ENCODE assay signal across 14 cellular contexts in the genomic region with DNA sequence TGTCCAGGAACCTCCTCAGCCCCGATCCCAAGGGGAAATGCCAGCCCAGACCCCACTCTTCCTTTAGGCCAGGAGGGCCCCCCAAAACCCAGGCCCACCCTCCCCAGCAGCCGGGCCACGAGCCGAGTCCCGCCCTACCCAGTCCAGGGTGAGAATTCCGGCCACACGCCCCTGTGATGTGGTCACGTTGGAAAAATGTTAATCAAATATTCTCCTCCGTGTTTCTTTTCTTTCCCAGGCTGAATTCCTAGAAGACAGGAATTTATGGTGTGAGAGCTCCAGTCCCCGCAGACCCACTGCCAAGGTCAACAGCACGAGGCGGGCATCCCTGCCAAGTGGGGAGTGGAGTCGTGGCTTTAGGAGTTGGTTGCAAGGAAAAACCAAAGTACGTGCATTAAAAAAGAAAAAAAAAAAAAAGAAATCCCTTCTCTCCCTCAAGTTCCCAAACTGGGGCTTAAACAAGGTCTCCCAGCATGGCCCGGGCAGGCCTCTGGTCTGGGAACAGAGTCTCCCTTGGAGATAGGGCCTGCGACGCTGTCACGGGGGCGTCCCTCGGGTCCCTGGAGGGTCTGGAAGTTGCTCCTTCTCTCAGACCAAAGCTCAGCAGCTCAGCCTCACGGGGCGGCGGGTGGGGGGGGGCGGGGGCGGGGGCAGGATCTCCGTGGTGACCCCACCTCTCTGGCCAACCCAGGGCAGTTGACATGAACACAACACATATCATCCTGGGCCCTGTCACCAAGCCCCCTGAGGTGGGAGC. TPM values are rescaled to one million over a fixed set of nuclear protein-coding genes. Genes with fewer than 3 reads are reported as not detected.
A peak's percentile ranks its signal among the peaks of the same experiment; 100 is the strongest.
DNase-seq lines count a peak whose midpoint lies in the region; ATAC-seq and TF ChIP-seq lines count a peak whose summit lies in the region.
"Had no signal": no experiment of that assay in that cellular context is flagged by ENCODE, and none has a peak within 500 bp of the region (broad histone marks: within the 10 kb centered on the region; RNA-seq: fewer than 3 reads in every experiment).

No MANE protein-coding gene starts in this region.

- ATAC-seq in body of pancreas = peak; percentile 86
- ATAC-seq in thoracic aorta (ENCODE audit: insufficient number of reproducible peaks, low FRiP score, low read depth) = peak; percentile 68
- no peak for ATAC-seq in stimulated activated naive B cell treated with anti-CD40 and anti-IgM and Interleukin-4, amounts not matched to agents 10 μg/mL and 1 μg/mL and 100 μg/mL, for 72 hours (replicated peaks)
- ATAC-seq in activated T-helper 17 cell treated with anti-CD3 and anti-CD28 coated beads, Interleukin-2, amount 50 U/mL, for 72 hours (replicated peaks) = no peak
- ATAC-seq: natural killer cell; stimulated activated naive CD8-positive, alpha-beta T cell treated with anti-CD3 and anti-CD28 coated beads, Interleukin-15, Interleukin-2, amounts not matched to agents 100 U/mL and 50 U/mL, for 24 hours had no signal

- no peak overlapping the region for H4K91ac ChIP-seq in H9 (ENCODE audit: insufficient read length, low read depth, low read length)

- peaks cover 0 to 3% of the 10 kb centered on the region in 2 donors for H3K36me3 Mint-ChIP-seq in stimulated activated naive B cell treated with anti-CD40 and anti-IgM and Interleukin-4, amounts not matched to agents 10 μg/mL and 1 μg/mL and 100 μg/mL, for 72 hours
- H3K36me3 Mint-ChIP-seq in H9 (ENCODE audit: insufficient read depth in 1 of 3, low read depth in 3 of 3) = peaks cover 0 to 3% (median 1%) of the 10 kb centered on the region in 3 experiments; a peak in 4 of 7 replicates
- no peaks in the 10 kb centered on the region for H3K36me3 Mint-ChIP-seq in activated T-helper 17 cell treated with anti-CD3 and anti-CD28 coated beads, Interleukin-2, amount 50 U/mL, for 72 hours (ENCODE audit: low read depth)
- H3K36me3 Mint-ChIP-seq: natural killer cell had no signal

- H3T11ph ChIP-seq in H9 (ENCODE audit: low read length) = no peak overlapping the region

- no peak overlapping the region for H2BK5ac ChIP-seq in H9 (ENCODE audit: insufficient read length, low read length)

- no peak overlapping the region for H3K23ac ChIP-seq in H9 (ENCODE audit: insufficient read length, low read depth, low read length)

- intact Hi-C loops in body of pancreas (cut with DNase I) = no loop called here

- H3K23me2 ChIP-seq in H9 (ENCODE audit: insufficient read length, low read depth, low read length, poor library complexity, severe bottlenecking) = no peaks in the 10 kb centered on the region

- peak; percentile 4 for DNase-seq in HCEC 1CT
- peak; percentile 54 to 78 (median 69) for DNase-seq in body of pancreas
- DNase-seq in kidney glomerular epithelial cell (lab: John Stamatoyannopoulos, UW) = peak; percentile 68
- peak; percentile 77 for DNase-seq in thoracic aorta (ENCODE audit: low spot score)
- no peak for DNase-seq in stimulated activated naive B cell treated with anti-CD40 and anti-IgM and Interleukin-4, amounts not matched to agents 10 μg/mL and 1 μg/mL and 100 μg/mL, for 72 hours
- no peak for DNase-seq in H9
- no peak for DNase-seq in Peyer's patch
- DNase-seq: activated CD4-positive, CD25-positive, alpha-beta regulatory T cell; natural killer cell; stimulated activated CD4-positive, alpha-beta T cell treated with anti-CD3 and anti-CD28 coated beads, Interleukin-1b, Interleukin-23, amount 100 ng/mL, for 48 hours; stimulated activated naive CD8-positive, alpha-beta T cell treated with anti-CD3 and anti-CD28 coated beads, Interleukin-15, Interleukin-2, amounts not matched to agents 100 U/mL and 50 U/mL, for 24 hours had no signal

- WGBS in body of pancreas, 2 donors = 31 to 48% methylated on average over 14 to 23 of the region's 26 CpGs
- WGBS in H9 (ENCODE audit: extremely low coverage, insufficient read length, low lambda C conversion rate) = no CpG with 5 or more reads among the region's 26 CpGs

- H4K20me1 ChIP-seq in H9 (ENCODE audit: control insufficient read depth, insufficient read depth, insufficient read length) = no peaks in the 10 kb centered on the region

- no peak overlapping the region for H3K14ac ChIP-seq in H9 (ENCODE audit: insufficient read depth, low read length)

- peaks cover 6 to 8% of the 10 kb centered on the region in 2 donors for H3K4me1 Mint-ChIP-seq in stimulated activated naive B cell treated with anti-CD40 and anti-IgM and Interleukin-4, amounts not matched to agents 10 μg/mL and 1 μg/mL and 100 μg/mL, for 72 hours
- H3K4me1 Mint-ChIP-seq in H9 = peaks cover 0 to 2% of the 10 kb centered on the region in 2 experiments; a peak in 1 of 4 replicates
- peaks cover 6% of the 10 kb centered on the region for H3K4me1 Mint-ChIP-seq in activated T-helper 17 cell treated with anti-CD3 and anti-CD28 coated beads, Interleukin-2, amount 50 U/mL, for 72 hours

- TF ChIP-seq POLR2A in body of pancreas (IDR thresholded peaks at IDR 0.05) (no peak), Peyer's patch (IDR thresholded peaks at IDR 0.05) (no peak)

- H3K18ac ChIP-seq in H9 (ENCODE audit: insufficient read length, low read depth, low read length) = no peak overlapping the region

- no peak overlapping the region for H2AK5ac ChIP-seq in H9 (ENCODE audit: insufficient read length, low read length)

- H2AFZ ChIP-seq in H9 (ENCODE audit: low read length) = no peak overlapping the region

- H3K4me1 ChIP-seq in body of pancreas = peaks cover 7% of the 10 kb centered on the region
- peaks cover 38 to 88% of the 10 kb centered on the region in 2 donors for H3K4me1 ChIP-seq in thoracic aorta (ENCODE audit: control insufficient read depth in 1 of 2, low read depth in 2 of 2)
- no peaks in the 10 kb centered on the region for H3K4me1 ChIP-seq in H9 (ENCODE audit: insufficient read depth, low read length)
- H3K4me1 ChIP-seq in Peyer's patch = no peaks in the 10 kb centered on the region

- no peak overlapping the region for H3K4ac ChIP-seq in H9 (ENCODE audit: low read depth, low read length)

- H3K9me3 ChIP-seq in body of pancreas (peaks cover 0 to 4% (median 0%) of the 10 kb centered on the region in 3 donors), thoracic aorta (no peaks in the 10 kb centered on the region), H9 (ENCODE audit: control insufficient read depth, low read depth, low read length) (peaks cover 8% of the 10 kb centered on the region), Peyer's patch (peaks cover 0 to 8% (median 2%) of the 10 kb centered on the region in 4 donors)

- H2BK15ac ChIP-seq in H9 (ENCODE audit: low read depth, low read length) = no peak overlapping the region

- H3K9ac ChIP-seq in H9 (ENCODE audit: extremely low read depth, insufficient read length, low read length) = no peak overlapping the region

- H4K8ac ChIP-seq in H9 (replicated peaks; ENCODE audit: insufficient read length, low read depth, low read length) = no peak overlapping the region

- no peak overlapping the region for H2BK20ac ChIP-seq in H9 (ENCODE audit: low read depth, low read length, poor library complexity, severe bottlenecking)

- no peak overlapping the region for H3K27ac Mint-ChIP-seq in stimulated activated naive B cell treated with anti-CD40 and anti-IgM and Interleukin-4, amounts not matched to agents 10 μg/mL and 1 μg/mL and 100 μg/mL, for 72 hours
- H3K27ac Mint-ChIP-seq in H9 = no peak overlapping the region; a peak in 1 of 7 replicates
- no peak overlapping the region for H3K27ac Mint-ChIP-seq in activated T-helper 17 cell treated with anti-CD3 and anti-CD28 coated beads, Interleukin-2, amount 50 U/mL, for 72 hours
- H3K27ac Mint-ChIP-seq: activated T-helper 1 cell treated with anti-CD3 and anti-CD28 coated beads, Interleukin-12 subunit alpha, Interleukin-12 subunit beta, Interleukin-2, Interleukin-4 antibody, amounts not matched to agents 30 ng/mL and 10 ng/mL and 1 ng/mL, durations not matched to agents 14 hours and 24 hours and 36 hours had no signal

- TF ChIP-seq CTCF in body of pancreas (IDR thresholded peaks at IDR 0.05) (no peak), thoracic aorta (IDR thresholded peaks at IDR 0.05) (no peak), H9 (conservative IDR thresholded peaks at IDR 0.05) (no peak), Peyer's patch (IDR thresholded peaks at IDR 0.05) (no peak)

- H3K27ac ChIP-seq in body of pancreas = peak overlapping the region; percentile 11 to 67 (median 43)
- peak overlapping the region; percentile 97 for H3K27ac ChIP-seq in thoracic aorta
- no peak overlapping the region for H3K27ac ChIP-seq in H9 (ENCODE audit: insufficient read length, low read depth, low read length)
- H3K27ac ChIP-seq in Peyer's patch = peak overlapping the region in 2 of 4 donors; percentile 17 to 52

- H3K4me3 Mint-ChIP-seq in stimulated activated naive B cell treated with anti-CD40 and anti-IgM and Interleukin-4, amounts not matched to agents 10 μg/mL and 1 μg/mL and 100 μg/mL, for 72 hours = no peak overlapping the region
- H3K4me3 Mint-ChIP-seq in H9 = no peak overlapping the region
- no peak overlapping the region for H3K4me3 Mint-ChIP-seq in activated T-helper 17 cell treated with anti-CD3 and anti-CD28 coated beads, Interleukin-2, amount 50 U/mL, for 72 hours
- H3K4me3 Mint-ChIP-seq: activated T-helper 1 cell treated with anti-CD3 and anti-CD28 coated beads, Interleukin-12 subunit alpha, Interleukin-12 subunit beta, Interleukin-2, Interleukin-4 antibody, amounts not matched to agents 30 ng/mL and 10 ng/mL and 1 ng/mL, durations not matched to agents 14 hours and 24 hours and 36 hours; dendritic cell treated with granulocyte-macrophage colony-stimulating factor and Interleukin-4, amounts not matched to agents 40 ng/mL and 50 ng/mL, for 4 days; natural killer cell had no signal

- no peak overlapping the region for H2BK120ac ChIP-seq in H9 (ENCODE audit: low read depth, low read length, poor library complexity, severe bottlenecking)

- no peak overlapping the region for H3K56ac ChIP-seq in H9 (ENCODE audit: insufficient read length, low read depth, low read length)

- no peaks in the 10 kb centered on the region for H3K27me3 ChIP-seq in body of pancreas
- no peaks in the 10 kb centered on the region for H3K27me3 ChIP-seq in thoracic aorta (replicated peaks; ENCODE audit: insufficient read depth)
- no peaks in the 10 kb centered on the region for H3K27me3 ChIP-seq in H9 (ENCODE audit: insufficient read depth, low read length)
- H3K27me3 ChIP-seq in Peyer's patch = no peaks in the 10 kb centered on the region

- no peaks in the 10 kb centered on the region for H3K79me2 ChIP-seq in H9 (ENCODE audit: insufficient read depth, low read length)

- no peak overlapping the region for H3K4me2 ChIP-seq in H9 (ENCODE audit: insufficient read depth, insufficient read length, low read length)

- peaks cover 13 to 53% of the 10 kb centered on the region in 2 donors for H3K27me3 Mint-ChIP-seq in stimulated activated naive B cell treated with anti-CD40 and anti-IgM and Interleukin-4, amounts not matched to agents 10 μg/mL and 1 μg/mL and 100 μg/mL, for 72 hours
- H3K27me3 Mint-ChIP-seq in H9 (ENCODE audit: low read depth) = peaks cover 6% of the 10 kb centered on the region
- H3K27me3 Mint-ChIP-seq in activated T-helper 17 cell treated with anti-CD3 and anti-CD28 coated beads, Interleukin-2, amount 50 U/mL, for 72 hours = peaks cover 8% of the 10 kb centered on the region

- H3K36me3 ChIP-seq in body of pancreas (replicated peaks in 1 of 2; ENCODE audit: insufficient read depth in 1 of 2, low read depth in 2 of 2) = no peaks in the 10 kb centered on the region
- no peaks in the 10 kb centered on the region for H3K36me3 ChIP-seq in thoracic aorta
- no peaks in the 10 kb centered on the region for H3K36me3 ChIP-seq in Peyer's patch

- H3K9me3 Mint-ChIP-seq in stimulated activated naive B cell treated with anti-CD40 and anti-IgM and Interleukin-4, amounts not matched to agents 10 μg/mL and 1 μg/mL and 100 μg/mL, for 72 hours = peaks cover 0 to 6% of the 10 kb centered on the region in 2 donors
- peaks cover 6 to 9% of the 10 kb centered on the region in 2 experiments for H3K9me3 Mint-ChIP-seq in H9
- no peaks in the 10 kb centered on the region for H3K9me3 Mint-ChIP-seq in activated T-helper 17 cell treated with anti-CD3 and anti-CD28 coated beads, Interleukin-2, amount 50 U/mL, for 72 hours
- H3K9me3 Mint-ChIP-seq: natural killer cell had no signal

- no peak overlapping the region for H3K4me3 ChIP-seq in body of pancreas
- peak overlapping the region; percentile 23 for H3K4me3 ChIP-seq in thoracic aorta
- H3K4me3 ChIP-seq in Peyer's patch = no peak overlapping the region

- H4K5ac ChIP-seq in H9 (ENCODE audit: insufficient read length, low read depth, low read length) = no peak overlapping the region

- no peak overlapping the region for H2BK12ac ChIP-seq in H9 (ENCODE audit: insufficient read length, low read depth, low read length)

- no peaks in the 10 kb centered on the region for H3K79me1 ChIP-seq in H9 (ENCODE audit: insufficient read depth, low read depth, low read length, poor library complexity, severe bottlenecking)

RNA-seq across cellular contexts. Expression of a gene that starts 28.1 kb away (rescaled TPM):
- total RNA-seq in body of pancreas = 100 to 1,000 TPM in 1 of 2 donors, 10 to 100 TPM in 1; 92.6 to 131 TPM
- 1,000 to 10,000 TPM; 1,484 to 3,836 TPM for total RNA-seq in thoracic aorta
- 0.37 and 0.55 TPM in 2 replicates for total RNA-seq in H9 (2021)
- 100 to 1,000 TPM in 1 of 4 donors, 10 to 100 TPM in 3; 11.5 to 210 (median 27.9) TPM for total RNA-seq in Peyer's patch
- not detected for total RNA-seq in activated T-helper 17 cell treated with anti-CD3 and anti-CD28 coated beads, Interleukin-2, amount 50 U/mL, for 72 hours
- total RNA-seq: activated T-helper 1 cell treated with anti-CD3 and anti-CD28 coated beads, Interleukin-12 subunit alpha, Interleukin-12 subunit beta, Interleukin-2, Interleukin-4 antibody, amounts not matched to agents 30 ng/mL and 10 ng/mL and 1 ng/mL, durations not matched to agents 14 hours and 24 hours and 36 hours had no signal

Comparison
In these comparisons a context has a peak if more than half of its experiments do, and no peak if none do; other contexts are left out.
1. DNase-seq: peak in HCEC 1CT (single experiment), body of pancreas (4 of 4), kidney glomerular epithelial cell (single experiment) and thoracic aorta (single experiment); none in stimulated activated naive B cell treated with anti-CD40 and anti-IgM and Interleukin-4, amounts not matched to agents 10 μg/mL and 1 μg/mL and 100 μg/mL, for 72 hours (single experiment), H9 (single experiment) and Peyer's patch (0 of 3).
2. ATAC-seq: peak in body of pancreas (single experiment) and thoracic aorta (single experiment); none in stimulated activated naive B cell treated with anti-CD40 and anti-IgM and Interleukin-4, amounts not matched to agents 10 μg/mL and 1 μg/mL and 100 μg/mL, for 72 hours (0 of 2) and activated T-helper 17 cell treated with anti-CD3 and anti-CD28 coated beads, Interleukin-2, amount 50 U/mL, for 72 hours (single experiment).